In the genomic region with DNA sequence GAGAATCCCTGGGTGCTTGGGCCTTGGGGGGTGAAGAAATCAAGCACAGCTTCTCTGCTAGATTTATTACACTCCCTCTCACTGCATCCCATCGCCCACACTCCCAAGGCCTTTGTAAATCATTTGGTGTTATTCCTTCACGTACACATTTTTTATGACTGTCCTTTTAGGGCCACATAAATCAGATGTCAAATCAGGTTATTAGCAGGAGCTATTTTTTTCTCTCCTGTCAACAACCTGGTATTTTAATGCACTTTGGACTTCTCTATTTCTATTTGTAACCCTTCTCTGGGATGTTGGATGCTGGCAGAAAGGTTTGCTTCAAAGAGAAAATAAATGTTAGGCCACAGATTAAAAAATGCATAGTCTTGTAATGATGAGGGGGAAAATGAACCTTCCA, we compare ENCODE assay signal across 15 cellular contexts.
DNase-seq lines count a peak whose midpoint lies in the region; ATAC-seq and TF ChIP-seq lines count a peak whose summit lies in the region.
"Had no signal": no experiment of that assay in that cellular context is flagged by ENCODE, and none has a peak within 500 bp of the region (broad histone marks: within the 10 kb centered on the region; RNA-seq: fewer than 3 reads in every experiment).

No MANE protein-coding gene starts in this region.

- H3K27me3 ChIP-seq in Caco-2 (replicated peaks; ENCODE audit: control insufficient read depth, insufficient read depth, low read length) (no peaks in the 10 kb centered on the region), aorta (ENCODE audit: control insufficient read depth in 1 of 2, insufficient read depth in 2 of 2, low read length in 1 of 2) (no peaks in the 10 kb centered on the region)

- H3K9me3 Mint-ChIP-seq in Caco-2 (ENCODE audit: unreplicated experiment) = peaks cover 21% of the 10 kb centered on the region
- H3K9me3 Mint-ChIP-seq in stimulated activated memory B cell treated with anti-CD40 and anti-IgM and Interleukin-4, amounts not matched to agents 10 μg/mL and 1 μg/mL and 100 μg/mL, for 72 hours = peaks cover 12% of the 10 kb centered on the region

- H3K27ac Mint-ChIP-seq in Caco-2 (ENCODE audit: unreplicated experiment) = no peak overlapping the region
- no peak overlapping the region for H3K27ac Mint-ChIP-seq in stimulated activated memory B cell treated with anti-CD40 and anti-IgM and Interleukin-4, amounts not matched to agents 10 μg/mL and 1 μg/mL and 100 μg/mL, for 72 hours
- H3K27ac Mint-ChIP-seq: B cell; CD4-positive, alpha-beta T cell; IgD-negative memory B cell had no signal

- H3K4me1 Mint-ChIP-seq in Caco-2 (ENCODE audit: low read depth, unreplicated experiment) = no peaks in the 10 kb centered on the region
- H3K4me1 Mint-ChIP-seq in stimulated activated memory B cell treated with anti-CD40 and anti-IgM and Interleukin-4, amounts not matched to agents 10 μg/mL and 1 μg/mL and 100 μg/mL, for 72 hours = no peaks in the 10 kb centered on the region
- H3K4me1 Mint-ChIP-seq: B cell, IgD-negative memory B cell had no signal

- TF ChIP-seq CTCF in Caco-2 (IDR thresholded peaks at IDR 0.05; ENCODE audit: insufficient read depth in 1 of 2, low read depth in 1 of 2, low read length in 1 of 2, severe bottlenecking in 1 of 2, unreplicated experiment in 1 of 2) = no peak

- ATAC-seq in stimulated activated memory B cell treated with anti-CD40 and anti-IgM and Interleukin-4, amounts not matched to agents 10 μg/mL and 1 μg/mL and 100 μg/mL, for 72 hours = no peak
- ATAC-seq in aorta (ENCODE audit: low FRiP score) = no peak

- H3K36me3 ChIP-seq in Caco-2 (ENCODE audit: control insufficient read depth, insufficient read depth, low read length) (no peaks in the 10 kb centered on the region), aorta (ENCODE audit: control insufficient read depth in 1 of 2, insufficient read depth in 2 of 2, low read length in 1 of 2) (no peaks in the 10 kb centered on the region)

- WGBS in aorta, 2 donors = 6 to 29% methylated on average over 2 of the region's 2 CpGs

- H3K36me3 Mint-ChIP-seq in Caco-2 (ENCODE audit: insufficient read depth, unreplicated experiment) = no peaks in the 10 kb centered on the region
- H3K36me3 Mint-ChIP-seq in stimulated activated memory B cell treated with anti-CD40 and anti-IgM and Interleukin-4, amounts not matched to agents 10 μg/mL and 1 μg/mL and 100 μg/mL, for 72 hours = no peaks in the 10 kb centered on the region
- H3K36me3 Mint-ChIP-seq: IgD-negative memory B cell had no signal

- H3K9me3 ChIP-seq in Caco-2 (peaks cover 10% of the 10 kb centered on the region; the same call in 1 of the 2 replicates), aorta (ENCODE audit: control insufficient read depth, low read length) (peaks cover 6% of the 10 kb centered on the region)

- H3K4me1 ChIP-seq in Caco-2 (no peaks in the 10 kb centered on the region), aorta (ENCODE audit: control insufficient read depth in 1 of 2, insufficient read depth in 2 of 2, low read length in 2 of 2) (no peaks in the 10 kb centered on the region)

- peaks cover 13% of the 10 kb centered on the region for H3K27me3 Mint-ChIP-seq in Caco-2 (ENCODE audit: insufficient read depth, unreplicated experiment)
- H3K27me3 Mint-ChIP-seq in stimulated activated memory B cell treated with anti-CD40 and anti-IgM and Interleukin-4, amounts not matched to agents 10 μg/mL and 1 μg/mL and 100 μg/mL, for 72 hours = no peaks in the 10 kb centered on the region
- H3K27me3 Mint-ChIP-seq: B cell, IgD-negative memory B cell had no signal

- H3K4me3 ChIP-seq in Caco-2 (ENCODE audit: low read depth, low read length) (no peak overlapping the region), aorta (ENCODE audit: low read length in 2 of 2) (no peak overlapping the region)

- H3K27ac ChIP-seq in aorta (ENCODE audit: low read depth in 1 of 2, low read length in 2 of 2) = no peak overlapping the region

- intact Hi-C loops in Caco-2 (cut with micrococcal nuclease; ENCODE audit: unreplicated experiment) (no loop called here), aorta (cut with DNase I) (no loop called here)

- peak; percentile 7 for DNase-seq in NCI-H2227 treated with DMSO at 0.1 percent for 48 hours (lab: John Stamatoyannopoulos, UW)
- DNase-seq in NCI-H2227 (lab: John Stamatoyannopoulos, UW; ENCODE audit: unreplicated experiment) = no peak
- DNase-seq in NOMO-1 (lab: John Stamatoyannopoulos, UW; ENCODE audit: unreplicated experiment in 2 of 2) = peak; percentile 6 to 17
- peak; percentile 76 for DNase-seq in left kidney (ENCODE audit: low read depth, low spot score)
- no peak for DNase-seq in Caco-2
- DNase-seq in aorta = no peak
- DNase-seq: 8988T; C1 segment of cervical spinal cord; CD4-positive, alpha-beta T cell; DMS53; GF-D8; HCEC 1CT had no signal

- POLR2A ChIA-PET in Caco-2 (lab: Charles Lee) = no interaction called here

- no peak overlapping the region for H3K4me3 Mint-ChIP-seq in Caco-2 (ENCODE audit: unreplicated experiment)
- H3K4me3 Mint-ChIP-seq in stimulated activated memory B cell treated with anti-CD40 and anti-IgM and Interleukin-4, amounts not matched to agents 10 μg/mL and 1 μg/mL and 100 μg/mL, for 72 hours = no peak overlapping the region
- H3K4me3 Mint-ChIP-seq: B cell; CD4-positive, alpha-beta T cell; IgD-negative memory B cell had no signal

- BruUV-seq in Caco-2 (replicated peaks; lab: Mats Ljungman, UMichigan) = no TSS peak

- CTCF ChIA-PET in Caco-2 (lab: Charles Lee) = no interaction called here

Comparison
In these comparisons a context has a peak if more than half of its experiments do, and no peak if none do; other contexts are left out.
1. DNase-seq: peak in NCI-H2227 treated with DMSO at 0.1 percent for 48 hours (single experiment), NOMO-1 (2 of 2) and left kidney (single experiment); none in NCI-H2227 (single experiment), Caco-2 (0 of 2) and aorta (0 of 2).